20 cellular contexts compared by ENCODE assay signal in genomic region chrX:17939724-17940123, GRCh38.
"Had no signal": no experiment of that assay in that cellular context is flagged by ENCODE, and none has a peak within 500 bp of the region (broad histone marks: within the 10 kb centered on the region; RNA-seq: fewer than 3 reads in every experiment).

No MANE protein-coding gene starts in this region.

- H3K9me3 ChIP-seq: right lobe of liver, tibial artery had no signal

- H3K9me3 Mint-ChIP-seq: activated CD4-positive, alpha-beta memory T cell treated with anti-CD3 and anti-CD28 coated beads, Interleukin-2, amount 10 ng/mL, durations not matched to agents 7 days and 5 days; activated naive CD4-positive, alpha-beta T cell treated with anti-CD3 and anti-CD28 coated beads, Interleukin-2, amount 10 ng/mL, durations not matched to agents 7 days and 5 days; stimulated activated naive CD8-positive, alpha-beta T cell treated with anti-CD3 and anti-CD28 coated beads, Interleukin-15, Interleukin-2, amounts not matched to agents 100 ng/mL and 50 ng/mL, for 24 hours had no signal

- H3K4me3 ChIP-seq: cardiac muscle cell, right lobe of liver, skin epidermis, tibial artery had no signal

- H3K4me1 Mint-ChIP-seq: activated CD4-positive, alpha-beta memory T cell treated with anti-CD3 and anti-CD28 coated beads, Interleukin-2, amount 10 ng/mL, durations not matched to agents 7 days and 5 days; activated CD8-positive, alpha-beta memory T cell treated with anti-CD3 and anti-CD28 coated beads, Interleukin-2, amount 10 ng/mL, durations not matched to agents 7 days and 5 days; activated naive CD4-positive, alpha-beta T cell treated with anti-CD3 and anti-CD28 coated beads, Interleukin-2, amount 10 ng/mL, durations not matched to agents 7 days and 5 days; nephron; T-helper 17 cell had no signal

- H3K4me1 ChIP-seq: right lobe of liver, tibial artery had no signal

- DNase-seq: activated CD4-positive, alpha-beta memory T cell treated with anti-CD3 and anti-CD28 coated beads, Interleukin-2, amount 10 ng/mL, durations not matched to agents 7 days and 5 days; activated CD4-positive, alpha-beta T cell treated with anti-CD3 and anti-CD28 coated beads for 4 hours; activated CD4-positive, CD25-positive, alpha-beta regulatory T cell; activated CD8-positive, alpha-beta memory T cell treated with anti-CD3 and anti-CD28 coated beads, Interleukin-2, amount 10 ng/mL, durations not matched to agents 7 days and 5 days; activated effector memory CD4-positive, alpha-beta T cell treated with anti-CD3 and anti-CD28 coated beads, Interleukin-2, amount 50 U/mL, for 16 hours; activated naive CD4-positive, alpha-beta T cell treated with anti-CD3 and anti-CD28 coated beads, Interleukin-2, amount 10 ng/mL, durations not matched to agents 7 days and 5 days; activated T-cell treated with anti-CD3 and anti-CD28 coated beads for 4 hours; amygdala; cortex of kidney; head of caudate nucleus; left ventricle myocardium superior; right lobe of liver; stimulated activated CD4-positive, alpha-beta T cell treated with anti-CD3 and anti-CD28 coated beads, Interleukin-1b, Interleukin-23, amount 100 ng/mL, for 48 hours; substantia nigra; T-helper 17 cell; tibial artery had no signal

- H3K36me3 Mint-ChIP-seq: activated CD8-positive, alpha-beta memory T cell treated with anti-CD3 and anti-CD28 coated beads, Interleukin-2, amount 10 ng/mL, durations not matched to agents 7 days and 5 days; activated naive CD4-positive, alpha-beta T cell treated with anti-CD3 and anti-CD28 coated beads, Interleukin-2, amount 10 ng/mL, durations not matched to agents 7 days and 5 days had no signal

- H3K4me3 Mint-ChIP-seq: activated CD4-positive, alpha-beta memory T cell treated with anti-CD3 and anti-CD28 coated beads, Interleukin-2, amount 10 ng/mL, durations not matched to agents 7 days and 5 days; activated CD8-positive, alpha-beta memory T cell treated with anti-CD3 and anti-CD28 coated beads, Interleukin-2, amount 10 ng/mL, durations not matched to agents 7 days and 5 days; activated naive CD4-positive, alpha-beta T cell treated with anti-CD3 and anti-CD28 coated beads, Interleukin-2, amount 10 ng/mL, durations not matched to agents 7 days and 5 days; nephron; stimulated activated naive CD8-positive, alpha-beta T cell treated with anti-CD3 and anti-CD28 coated beads, Interleukin-15, Interleukin-2, amounts not matched to agents 100 ng/mL and 50 ng/mL, for 24 hours; T-helper 17 cell had no signal

- H3K27me3 ChIP-seq: cardiac muscle cell, right lobe of liver, tibial artery had no signal

- H3K27ac Mint-ChIP-seq: activated CD4-positive, alpha-beta memory T cell treated with anti-CD3 and anti-CD28 coated beads, Interleukin-2, amount 10 ng/mL, durations not matched to agents 7 days and 5 days; activated CD8-positive, alpha-beta memory T cell treated with anti-CD3 and anti-CD28 coated beads, Interleukin-2, amount 10 ng/mL, durations not matched to agents 7 days and 5 days; activated naive CD4-positive, alpha-beta T cell treated with anti-CD3 and anti-CD28 coated beads, Interleukin-2, amount 10 ng/mL, durations not matched to agents 7 days and 5 days; nephron; stimulated activated naive CD8-positive, alpha-beta T cell treated with anti-CD3 and anti-CD28 coated beads, Interleukin-15, Interleukin-2, amounts not matched to agents 100 ng/mL and 50 ng/mL, for 24 hours; T-helper 17 cell had no signal

- ATAC-seq: activated CD8-positive, alpha-beta memory T cell treated with anti-CD3 and anti-CD28 coated beads, Interleukin-2, amount 10 ng/mL, durations not matched to agents 7 days and 5 days; left ventricle myocardium superior; right lobe of liver; T-helper 17 cell had no signal

- H3K27ac ChIP-seq: cardiac muscle cell, right lobe of liver, skin epidermis, tibial artery had no signal

- H3K27me3 Mint-ChIP-seq: activated naive CD4-positive, alpha-beta T cell treated with anti-CD3 and anti-CD28 coated beads, Interleukin-2, amount 10 ng/mL, durations not matched to agents 7 days and 5 days had no signal

- H3K36me3 ChIP-seq: cardiac muscle cell, right lobe of liver, tibial artery had no signal
